1 cellular context compared by ENCODE assay signal in genomic region chr19:13118424-13119193, GRCh38.
TF ChIP-seq lines count a peak whose summit lies in the region.

No MANE protein-coding gene starts in this region.

TF ChIP-seq in WTC11, 78 proteins besides CTCF, POLR2A, EP300 and RAD21 (continued from another document):
- peak; percentile 85 for TF ChIP-seq ZNF281 (CRISPR knock-in tag; IDR thresholded peaks at IDR 0.05)
- no peak for TF ChIP-seq RELA (CRISPR knock-in tag; IDR thresholded peaks at IDR 0.05; ENCODE audit: borderline replicate concordance)
- TF ChIP-seq ZNF232 (CRISPR knock-in tag; IDR thresholded peaks at IDR 0.05), result no peak
- no peak for TF ChIP-seq ELF4 (CRISPR knock-in tag; IDR thresholded peaks at IDR 0.05; ENCODE audit: low read depth)
- no peak; the same call in 1 of the 2 replicates for TF ChIP-seq KAT7 (CRISPR knock-in tag; IDR thresholded peaks at IDR 0.05; ENCODE audit: borderline replicate concordance)
- no peak for TF ChIP-seq NFE2L1 (CRISPR knock-in tag; IDR thresholded peaks at IDR 0.05)
- no peak for TF ChIP-seq FOXJ3 (CRISPR knock-in tag; IDR thresholded peaks at IDR 0.05; ENCODE audit: borderline replicate concordance)
- 0 out of 2 replicates have a peak, but pooled peaks have one; percentile 21 for TF ChIP-seq MYBL2 (CRISPR knock-in tag; IDR thresholded peaks at IDR 0.05)
- no peak for TF ChIP-seq ZNF425 (CRISPR knock-in tag; conservative IDR thresholded peaks at IDR 0.05)
- TF ChIP-seq NFYB (CRISPR knock-in tag; conservative IDR thresholded peaks at IDR 0.05; ENCODE audit: low read depth), result no peak
- no peak for TF ChIP-seq ZBTB21 (CRISPR knock-in tag; IDR thresholded peaks at IDR 0.05; ENCODE audit: borderline replicate concordance)
- TF ChIP-seq USF2 (CRISPR knock-in tag; IDR thresholded peaks at IDR 0.05), result peak; percentile 61
- no peak for TF ChIP-seq SMAD3 (CRISPR knock-in tag; IDR thresholded peaks at IDR 0.05; ENCODE audit: borderline replicate concordance)
- 0 out of 2 replicates have a peak, but pooled peaks have one; percentile 25 for TF ChIP-seq TP53 (CRISPR knock-in tag; IDR thresholded peaks at IDR 0.05)
- no peak for TF ChIP-seq ATF3 (CRISPR knock-in tag; conservative IDR thresholded peaks at IDR 0.05)
- peak; percentile 69; the same call in 1 of the 2 replicates for TF ChIP-seq ARID4B (CRISPR knock-in tag; IDR thresholded peaks at IDR 0.05; ENCODE audit: borderline replicate concordance)
- TF ChIP-seq ZNF416 (CRISPR knock-in tag; IDR thresholded peaks at IDR 0.05), result no peak
- peak; percentile 82; the same call in 1 of the 2 replicates for TF ChIP-seq JUN (CRISPR knock-in tag; IDR thresholded peaks at IDR 0.05)
- TF ChIP-seq USF1 (CRISPR knock-in tag; IDR thresholded peaks at IDR 0.05), result 0 out of 2 replicates have a peak, but pooled peaks have one; percentile 11
- TF ChIP-seq CREB1 (CRISPR knock-in tag; IDR thresholded peaks at IDR 0.05), result no peak
- no peak for TF ChIP-seq HMGXB4 (CRISPR knock-in tag; IDR thresholded peaks at IDR 0.05)
